16 cellular contexts compared by ENCODE assay signal in the genomic region with DNA sequence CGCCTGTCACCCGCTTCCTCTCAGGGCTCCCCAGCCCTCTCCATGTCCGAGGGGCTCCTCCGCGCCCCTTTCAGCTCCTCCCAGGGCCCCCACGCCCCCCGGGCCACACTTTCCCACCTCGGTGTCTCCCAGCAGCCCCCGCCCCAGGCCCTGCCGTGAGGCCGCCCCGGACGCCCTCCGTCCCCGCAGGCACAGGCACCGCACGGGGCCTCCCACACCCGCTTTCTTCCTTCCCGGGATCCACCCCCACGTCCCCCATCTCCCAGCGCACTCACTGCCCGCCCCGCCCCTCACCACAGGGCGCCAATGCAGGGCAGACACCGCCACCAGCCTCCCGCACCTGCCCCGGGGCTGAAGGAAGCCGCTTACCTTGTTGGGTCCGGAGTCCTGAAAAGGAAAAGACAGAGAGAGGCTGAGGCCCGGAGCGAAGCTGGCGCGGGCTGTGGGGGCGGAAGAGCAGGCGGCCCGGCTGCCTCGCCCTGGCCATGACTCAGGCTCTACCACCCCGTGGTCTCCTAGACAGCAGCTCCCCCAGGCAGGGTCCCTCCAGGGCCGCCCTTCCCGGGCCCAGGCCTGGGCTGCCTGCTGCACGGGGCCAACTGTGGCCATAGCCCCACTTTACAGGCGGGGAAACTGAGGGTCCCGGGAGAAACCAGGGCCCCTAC.
"Had no signal": no experiment of that assay in that cellular context is flagged by ENCODE, and none has a peak within 500 bp of the region (broad histone marks: within the 10 kb centered on the region; RNA-seq: fewer than 3 reads in every experiment).

No MANE protein-coding gene starts in this region.

- H3K4me1 ChIP-seq: upper lobe of left lung had no signal

- H3K27me3 ChIP-seq: ovary, upper lobe of left lung had no signal

- FAIRE-seq: astrocyte, colon, small intestine had no signal

- ATAC-seq: activated CD8-positive, alpha-beta T cell treated with anti-CD3 and anti-CD28 coated beads for 36 hours; left lobe of liver; stimulated activated effector memory CD8-positive, alpha-beta T cell treated with anti-CD3 and anti-CD28 coated beads, Interleukin-12 subunit alpha, Interleukin-12 subunit beta, amount 100 ng/mL, for 72 hours; T-cell had no signal

- H3K4me3 ChIP-seq: ovary, upper lobe of left lung had no signal

- H3K36me3 ChIP-seq: ovary, upper lobe of left lung had no signal

- H3K9me3 ChIP-seq: ovary, upper lobe of left lung had no signal

- H3K27ac ChIP-seq: ovary, upper lobe of left lung, WERI-Rb-1 had no signal

- DNase-seq: activated CD4-positive, alpha-beta T cell treated with anti-CD3 and anti-CD28 coated beads for 4 hours; activated CD8-positive, alpha-beta memory T cell treated with anti-CD3 and anti-CD28 coated beads, Interleukin-2, amount 50 U/mL, for 4 hours; activated CD8-positive, alpha-beta T cell treated with anti-CD3 and anti-CD28 coated beads for 36 hours; foreskin melanocyte; mesenchymal stem cell; small intestine; substantia nigra; T-cell; T1000; WERI-Rb-1 had no signal
